ENCODE assay signal across 26 cellular contexts in genomic region chr2:17030070-17030469, GRCh38.
"Had no signal": no experiment of that assay in that cellular context is flagged by ENCODE, and none has a peak within 500 bp of the region (broad histone marks: within the 10 kb centered on the region; RNA-seq: fewer than 3 reads in every experiment).

No MANE protein-coding gene starts in this region.

- H3K4me3 ChIP-seq: breast epithelium, colonic mucosa, dorsolateral prefrontal cortex, pancreas, upper lobe of right lung had no signal

- ATAC-seq: activated T-cell treated with anti-CD3 and anti-CD28 coated beads, Interleukin-2, amount 50 U/mL, for 72 hours; effector memory CD8-positive, alpha-beta T cell; esophagus mucosa; left ventricle myocardium superior; natural killer cell; pancreas; right cardiac atrium; stimulated activated naive CD8-positive, alpha-beta T cell treated with anti-CD3 and anti-CD28 coated beads, Interleukin-15, Interleukin-2, amounts not matched to agents 100 U/mL and 50 U/mL, for 24 hours; upper lobe of right lung had no signal

- H3K9me3 ChIP-seq: colonic mucosa, pancreas, upper lobe of right lung had no signal

- H3K36me3 ChIP-seq: breast epithelium, colonic mucosa, pancreas, upper lobe of right lung had no signal

- H3K27me3 ChIP-seq: breast epithelium, colonic mucosa, dorsolateral prefrontal cortex, upper lobe of right lung had no signal

- H3K27ac ChIP-seq: breast epithelium, colonic mucosa, dorsolateral prefrontal cortex, pancreas, upper lobe of right lung had no signal

- H3K4me1 ChIP-seq: breast epithelium, colonic mucosa, pancreas, upper lobe of right lung had no signal

- DNase-seq: activated CD4-positive, alpha-beta T cell treated with anti-CD3 and anti-CD28 coated beads for 4 hours; activated CD4-positive, alpha-beta T cell treated with anti-CD3 and anti-CD28 coated beads, Interleukin-2, amount 50 U/mL, for 48 hours; activated CD4-positive, CD25-positive, alpha-beta regulatory T cell; activated effector memory CD4-positive, alpha-beta T cell treated with Interleukin-2 at 50 U/mL for 16 hours; activated naive CD4-positive, alpha-beta T cell treated with anti-CD3 and anti-CD28 coated beads for 36 hours; activated naive CD8-positive, alpha-beta T cell treated with anti-CD3 and anti-CD28 coated beads, Interleukin-2, amount 10 ng/mL, durations not matched to agents 7 days and 5 days; activated T-cell treated with anti-CD3 and anti-CD28 coated beads, Interleukin-2, amount 50 U/mL, for 72 hours; amniotic stem cell; colonic mucosa; dorsolateral prefrontal cortex; effector memory CD8-positive, alpha-beta T cell; foreskin melanocyte; glutamatergic neuron; hippocampal formation; left ventricle myocardium superior; mammary epithelial cell; midbrain; natural killer cell; pancreas; right cardiac atrium; stimulated activated CD4-positive, alpha-beta T cell treated with anti-CD3 and anti-CD28 coated beads, Interleukin-12 subunit alpha, Interleukin-12 subunit beta, amount 100 ng/mL, for 4 hours; stimulated activated CD4-positive, alpha-beta T cell treated with anti-CD3 and anti-CD28 coated beads, Interleukin-4, amount 100 ng/mL, for 4 hours; stimulated activated naive CD8-positive, alpha-beta T cell treated with anti-CD3 and anti-CD28 coated beads, Interleukin-15, Interleukin-2, amounts not matched to agents 100 U/mL and 50 U/mL, for 24 hours; upper lobe of right lung had no signal
